14 cellular contexts compared by ENCODE assay signal in the genomic region with DNA sequence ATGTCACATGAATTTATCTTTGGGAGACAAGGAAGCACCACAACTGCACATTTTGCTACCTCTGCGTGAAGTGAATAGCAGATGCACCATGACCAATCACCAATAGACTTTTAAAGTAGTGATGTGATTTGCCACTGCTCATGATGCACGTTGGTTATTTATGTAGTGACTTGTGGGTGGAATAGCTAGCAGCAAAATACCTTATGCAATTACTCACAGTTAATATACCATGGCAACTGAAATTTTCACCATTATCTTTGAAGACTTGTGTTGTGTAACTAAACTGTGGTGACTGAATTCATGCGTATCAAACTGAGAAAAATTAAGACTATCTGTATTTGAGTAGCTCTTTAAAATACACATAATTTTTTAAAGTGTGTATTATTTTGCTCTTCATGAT. TPM values are rescaled to one million over a fixed set of nuclear protein-coding genes. Genes with fewer than 3 reads are reported as not detected.
DNase-seq lines count a peak whose midpoint lies in the region; TF ChIP-seq lines count a peak whose summit lies in the region.
"Had no signal": no experiment of that assay in that cellular context is flagged by ENCODE, and none has a peak within 500 bp of the region (broad histone marks: within the 10 kb centered on the region; RNA-seq: fewer than 3 reads in every experiment).

No MANE protein-coding gene starts in this region.

- BruUV-seq in mammary epithelial cell (replicated peaks; lab: Mats Ljungman, UMichigan) = no TSS peak

- H3K27ac ChIP-seq in mammary epithelial cell (ENCODE audit: insufficient read depth, low read depth, low read length) (no peak overlapping the region), suprapubic skin (no peak overlapping the region)

- TF ChIP-seq EP300 in suprapubic skin (IDR thresholded peaks at IDR 0.05) = no peak

- dilution Hi-C loops in mammary epithelial cell (cut with HindIII; ENCODE audit: low sequenced_read_pairs) = no loop called here

- peak overlapping the region; percentile 38 for H2AFZ ChIP-seq in mammary epithelial cell (ENCODE audit: low read depth, low read length)
- H2AFZ ChIP-seq: GM23338 had no signal

- CTCF ChIA-PET in mammary epithelial cell (lab: Charles Lee; ENCODE audit: low non-redundant PET) = no interaction called here

- intact Hi-C loops in mammary epithelial cell (cut with micrococcal nuclease) = no loop called here

- H3K4me3 ChIP-seq in mammary epithelial cell (replicated peaks in 1 of 3; ENCODE audit: insufficient read depth in 1 of 3, low read depth in 2 of 3, low read length in 3 of 3) (no peak overlapping the region), suprapubic skin (no peak overlapping the region)
- H3K4me3 ChIP-seq: GM23338 had no signal

- DNase-seq in EH (ENCODE audit: low read depth) = peak; percentile 76
- DNase-seq in OCI-M1 (lab: John Stamatoyannopoulos, UW) = peak; percentile 50
- peak; percentile 19 for DNase-seq in mammary epithelial cell
- peak; percentile 2 for DNase-seq in left kidney (ENCODE audit: low read depth, low spot score)
- no peak for DNase-seq in suprapubic skin (ENCODE audit: low spot score in 2 of 2)
- DNase-seq in DMS153 (lab: John Stamatoyannopoulos, UW) = no peak
- DNase-seq in activated CD4-positive, alpha-beta T cell treated with anti-CD3 and anti-CD28 coated beads for 4 hours = no peak
- DNase-seq in NCI-H1417 treated with DMSO at 0.1 percent for 48 hours (lab: John Stamatoyannopoulos, UW) = no peak
- DNase-seq: DMS 273 treated with DMSO at 0.1 percent for 48 hours; naive thymus-derived CD8-positive, alpha-beta T cell; NCI-H187 treated with DMSO at 0.1 percent for 48 hours; NCI-H524 treated with DMSO at 0.1 percent for 48 hours; T-helper 1 cell had no signal

- no peaks in the 10 kb centered on the region for H3K27me3 ChIP-seq in mammary epithelial cell (ENCODE audit: insufficient read depth, low read length)
- no peaks in the 10 kb centered on the region for H3K27me3 ChIP-seq in suprapubic skin

- TF ChIP-seq CTCF in mammary epithelial cell (conservative IDR thresholded peaks at IDR 0.05 in 1 of 2, IDR thresholded peaks at IDR 0.05 in 1 of 2; ENCODE audit: extremely low read depth in 1 of 2, insufficient read depth in 1 of 2, low read depth in 1 of 2, low read length in 2 of 2) (no peak), suprapubic skin (IDR thresholded peaks at IDR 0.05) (no peak)

- no peaks in the 10 kb centered on the region for H4K20me1 ChIP-seq in mammary epithelial cell (ENCODE audit: insufficient read depth, low read length)

- peak overlapping the region; percentile 65 for H3K4me2 ChIP-seq in mammary epithelial cell (ENCODE audit: insufficient read depth, low read depth, low read length)
- H3K4me2 ChIP-seq: GM23338 had no signal

- in situ Hi-C loops in mammary epithelial cell (cut with MboI; ENCODE audit: low sequenced_read_pairs in 2 of 2) = no loop called here

- TF ChIP-seq POLR2A in suprapubic skin (IDR thresholded peaks at IDR 0.05) = no peak

- WGBS in mammary epithelial cell (ENCODE audit: low coverage, missing lambda C conversion rate) = 61% methylated on average over 3 of the region's 3 CpGs
- WGBS in suprapubic skin = 66% methylated on average over 3 of the region's 3 CpGs

- H3K4me1 ChIP-seq in mammary epithelial cell (ENCODE audit: insufficient read depth, low read length) = no peaks in the 10 kb centered on the region
- H3K4me1 ChIP-seq in suprapubic skin = no peaks in the 10 kb centered on the region

- no peaks in the 10 kb centered on the region for H3K79me2 ChIP-seq in mammary epithelial cell (ENCODE audit: insufficient read depth, low read length)

- no peak overlapping the region for H3K9ac ChIP-seq in mammary epithelial cell (ENCODE audit: insufficient read depth, low read length)

- H3K36me3 ChIP-seq in mammary epithelial cell (ENCODE audit: insufficient read depth, low read length) = no peaks in the 10 kb centered on the region
- no peaks in the 10 kb centered on the region for H3K36me3 ChIP-seq in suprapubic skin

- H3K9me3 ChIP-seq in mammary epithelial cell (replicated peaks; ENCODE audit: insufficient read depth, low read length) (no peaks in the 10 kb centered on the region), suprapubic skin (no peaks in the 10 kb centered on the region)

RNA-seq across cellular contexts. Expression of a gene that starts 46.2 kb away (rescaled TPM):
- total RNA-seq in mammary epithelial cell = 10 to 100 TPM in 1 of 2 donors, 1 to 10 TPM in 1; 7.5 to 13.8 TPM
- polyA plus RNA-seq in mammary epithelial cell = 4.6 TPM
- polyA minus RNA-seq in mammary epithelial cell = 8.9 TPM
- total RNA-seq in suprapubic skin = 10 to 100 TPM in 3 of 4 donors, 1 to 10 TPM in 1; 9.8 to 24.5 (median 20.8) TPM

Comparison
In these comparisons a context has a peak if more than half of its experiments do, and no peak if none do; other contexts are left out.
1. DNase-seq: peak in EH (single experiment), OCI-M1 (single experiment), mammary epithelial cell (single experiment) and left kidney (single experiment); none in suprapubic skin (0 of 2), DMS153 (single experiment), activated CD4-positive, alpha-beta T cell treated with anti-CD3 and anti-CD28 coated beads for 4 hours (0 of 2) and NCI-H1417 treated with DMSO at 0.1 percent for 48 hours (single experiment).